ENCODE assay signal across 9 cellular contexts in the genomic region with DNA sequence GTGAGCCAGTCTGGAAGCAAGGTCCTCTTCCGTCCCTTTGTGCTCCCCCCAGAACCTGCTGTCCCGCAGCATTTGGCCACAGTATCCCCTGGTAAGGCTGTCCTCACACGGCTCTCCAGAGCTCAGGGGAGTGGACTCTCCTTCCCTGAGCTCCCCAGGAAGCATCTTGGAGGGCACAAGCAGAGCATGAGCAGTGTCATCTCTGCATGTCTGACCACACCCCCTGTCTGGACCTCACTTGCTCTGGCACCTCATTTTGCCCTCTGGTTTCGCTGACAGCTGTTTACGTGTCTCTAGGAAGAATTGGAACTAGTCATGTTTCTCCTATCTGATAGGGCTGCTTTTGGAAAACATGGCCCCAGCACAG. TPM values are rescaled to one million over a fixed set of nuclear protein-coding genes. Genes with fewer than 3 reads are reported as not detected.
DNase-seq lines count a peak whose midpoint lies in the region; ATAC-seq and TF ChIP-seq lines count a peak whose summit lies in the region.
"Had no signal": no experiment of that assay in that cellular context is flagged by ENCODE, and none has a peak within 500 bp of the region (broad histone marks: within the 10 kb centered on the region; RNA-seq: fewer than 3 reads in every experiment).

No MANE protein-coding gene starts in this region.

- WGBS in mesodermal cell (ENCODE audit: insufficient coverage in 2 of 2), 2 experiments: 91 to 92% methylated on average over 5 of the region's 5 CpGs

- H3K4me1 Mint-ChIP-seq in activated CD8-positive, alpha-beta memory T cell treated with anti-CD3 and anti-CD28 coated beads, Interleukin-2, amount 10 ng/mL, durations not matched to agents 7 days and 5 days: peaks cover 36% of the 10 kb centered on the region
- peaks cover 33% of the 10 kb centered on the region for H3K4me1 Mint-ChIP-seq in activated T-helper 2 cell treated with anti-CD3 and anti-CD28 coated beads, Interferon-gamma antibody, Interleukin-2, Interleukin-4, amounts not matched to agents 10 μg/mL and 5 μg/mL and 100 μg/mL, durations not matched to agents 14 hours and 24 hours and 36 hours (ENCODE audit: low read depth)
- H3K4me1 Mint-ChIP-seq: WTC11 had no signal

- H3K27ac ChIP-seq in mesodermal cell (ENCODE audit: low read depth, low read length, severe bottlenecking) (peak overlapping the region; percentile 23), tibial artery (peak overlapping the region; percentile 80 to 84), Karpas-422 (ENCODE audit: low read length) (no peak overlapping the region)

- no peak overlapping the region for H3K4me3 Mint-ChIP-seq in activated CD8-positive, alpha-beta memory T cell treated with anti-CD3 and anti-CD28 coated beads, Interleukin-2, amount 10 ng/mL, durations not matched to agents 7 days and 5 days
- H3K4me3 Mint-ChIP-seq in activated T-helper 2 cell treated with anti-CD3 and anti-CD28 coated beads, Interferon-gamma antibody, Interleukin-2, Interleukin-4, amounts not matched to agents 10 μg/mL and 5 μg/mL and 100 μg/mL, durations not matched to agents 14 hours and 24 hours and 36 hours (ENCODE audit: low read depth): no peak overlapping the region
- H3K4me3 Mint-ChIP-seq: WTC11 had no signal

- H3K79me2 ChIP-seq in Karpas-422 (ENCODE audit: low read length): peaks cover 2% of the 10 kb centered on the region; the same call in 1 of the 2 replicates

- H3K27me3 ChIP-seq in tibial artery: no peaks in the 10 kb centered on the region
- H3K27me3 ChIP-seq in MG63: no peaks in the 10 kb centered on the region
- H3K27me3 ChIP-seq in Karpas-422 (ENCODE audit: low read length): no peaks in the 10 kb centered on the region

- no peaks in the 10 kb centered on the region for H3K9me3 ChIP-seq in mesodermal cell (ENCODE audit: control insufficient read depth, low read length)
- no peaks in the 10 kb centered on the region for H3K9me3 ChIP-seq in tibial artery
- H3K9me3 ChIP-seq in MG63: no peaks in the 10 kb centered on the region
- no peaks in the 10 kb centered on the region for H3K9me3 ChIP-seq in Karpas-422 (ENCODE audit: low read length)

- intact Hi-C loops in activated T-helper 2 cell treated with anti-CD3 and anti-CD28 coated beads, Interferon-gamma antibody, Interleukin-2, Interleukin-4, amounts not matched to agents 10 μg/mL and 5 μg/mL and 100 μg/mL, durations not matched to agents 14 hours and 24 hours and 36 hours (cut with micrococcal nuclease): no loop called here
- intact Hi-C loops in tibial artery (cut with DNase I; ENCODE audit: low total_unique reads): loop anchor here (10.0 kb wide), 1 partner anchor 95 kb away; no protein-coding TSS in a partner anchor

- no peak for DNase-seq in activated CD8-positive, alpha-beta memory T cell treated with anti-CD3 and anti-CD28 coated beads, Interleukin-2, amount 10 ng/mL, durations not matched to agents 7 days and 5 days
- DNase-seq in activated CD8-positive, alpha-beta memory T cell treated with anti-CD3 and anti-CD28 coated beads, Interleukin-2, amount 50 U/mL, for 48 hours: no peak
- no peak for DNase-seq in activated T-helper 2 cell treated with anti-CD3 and anti-CD28 coated beads, Interferon-gamma antibody, Interleukin-2, Interleukin-4, amounts not matched to agents 10 μg/mL and 5 μg/mL and 100 μg/mL, durations not matched to agents 14 hours and 24 hours and 36 hours (ENCODE audit: low spot score)
- DNase-seq in tibial artery (no peak), NCI-H2029 treated with DMSO at 0.1 percent for 48 hours (lab: John Stamatoyannopoulos, UW) (no peak), MG63 (no peak), Karpas-422 (no peak)

- no peak overlapping the region for H3K4me2 ChIP-seq in Karpas-422 (ENCODE audit: low read depth, low read length, poor library complexity, severe bottlenecking)

- H3K27ac Mint-ChIP-seq in activated CD8-positive, alpha-beta memory T cell treated with anti-CD3 and anti-CD28 coated beads, Interleukin-2, amount 10 ng/mL, durations not matched to agents 7 days and 5 days: peak overlapping the region; percentile 88
- H3K27ac Mint-ChIP-seq in activated T-helper 2 cell treated with anti-CD3 and anti-CD28 coated beads, Interferon-gamma antibody, Interleukin-2, Interleukin-4, amounts not matched to agents 10 μg/mL and 5 μg/mL and 100 μg/mL, durations not matched to agents 14 hours and 24 hours and 36 hours: peak overlapping the region; percentile 77
- H3K27ac Mint-ChIP-seq: WTC11 had no signal

- peaks cover 21% of the 10 kb centered on the region for H3K4me1 ChIP-seq in mesodermal cell (ENCODE audit: control insufficient read depth, insufficient read depth, low read length, poor library complexity, severe bottlenecking)
- H3K4me1 ChIP-seq in tibial artery: peaks cover 0 to 23% (median 18%) of the 10 kb centered on the region in 4 donors
- no peaks in the 10 kb centered on the region for H3K4me1 ChIP-seq in Karpas-422 (ENCODE audit: low read length)

- H3K9me2 ChIP-seq in Karpas-422 (replicated peaks; ENCODE audit: insufficient read depth, low read length): no peaks in the 10 kb centered on the region

- no peak for ATAC-seq in activated CD8-positive, alpha-beta memory T cell treated with anti-CD3 and anti-CD28 coated beads, Interleukin-2, amount 10 ng/mL, durations not matched to agents 7 days and 5 days
- ATAC-seq: WTC11 had no signal

- no peaks in the 10 kb centered on the region for H4K20me1 ChIP-seq in Karpas-422 (ENCODE audit: insufficient read depth, low read depth, low read length)

- no peaks in the 10 kb centered on the region for H3K27me3 Mint-ChIP-seq in activated CD8-positive, alpha-beta memory T cell treated with anti-CD3 and anti-CD28 coated beads, Interleukin-2, amount 10 ng/mL, durations not matched to agents 7 days and 5 days
- H3K27me3 Mint-ChIP-seq in activated T-helper 2 cell treated with anti-CD3 and anti-CD28 coated beads, Interferon-gamma antibody, Interleukin-2, Interleukin-4, amounts not matched to agents 10 μg/mL and 5 μg/mL and 100 μg/mL, durations not matched to agents 14 hours and 24 hours and 36 hours (ENCODE audit: low read depth): no peaks in the 10 kb centered on the region

- no peaks in the 10 kb centered on the region for H3K9me3 Mint-ChIP-seq in activated CD8-positive, alpha-beta memory T cell treated with anti-CD3 and anti-CD28 coated beads, Interleukin-2, amount 10 ng/mL, durations not matched to agents 7 days and 5 days (ENCODE audit: low read depth)
- H3K9me3 Mint-ChIP-seq in activated T-helper 2 cell treated with anti-CD3 and anti-CD28 coated beads, Interferon-gamma antibody, Interleukin-2, Interleukin-4, amounts not matched to agents 10 μg/mL and 5 μg/mL and 100 μg/mL, durations not matched to agents 14 hours and 24 hours and 36 hours: peaks cover 8% of the 10 kb centered on the region

- CTCF ChIA-PET in activated CD8-positive, alpha-beta memory T cell treated with anti-CD3 and anti-CD28 coated beads, Interleukin-2, amount 10 ng/mL, durations not matched to agents 7 days and 5 days (lab: Charles Lee): interaction anchor here (0.8 to 3.1 kb wide), 8 partner anchors 9 to 161 kb away, joined by 3 to 24 read pairs (median 11); partner anchors contain the start of genes DCPS and ST3GAL4

- peaks cover 23% of the 10 kb centered on the region for H3K36me3 Mint-ChIP-seq in activated CD8-positive, alpha-beta memory T cell treated with anti-CD3 and anti-CD28 coated beads, Interleukin-2, amount 10 ng/mL, durations not matched to agents 7 days and 5 days
- H3K36me3 Mint-ChIP-seq in activated T-helper 2 cell treated with anti-CD3 and anti-CD28 coated beads, Interferon-gamma antibody, Interleukin-2, Interleukin-4, amounts not matched to agents 10 μg/mL and 5 μg/mL and 100 μg/mL, durations not matched to agents 14 hours and 24 hours and 36 hours (ENCODE audit: low read depth): peaks cover 47% of the 10 kb centered on the region

- H2AFZ ChIP-seq in Karpas-422 (ENCODE audit: low read length): no peak overlapping the region

- H3K36me3 ChIP-seq in mesodermal cell (ENCODE audit: control insufficient read depth, insufficient read depth, low read length) (no peaks in the 10 kb centered on the region), tibial artery (no peaks in the 10 kb centered on the region), MG63 (peaks cover 14% of the 10 kb centered on the region), Karpas-422 (ENCODE audit: insufficient read depth, low read length) (peaks cover 2% of the 10 kb centered on the region; the same call in 1 of the 2 replicates)

- H3K4me3 ChIP-seq in mesodermal cell (ENCODE audit: extremely low read depth, insufficient read depth, low read length, poor library complexity, severe bottlenecking) (no peak overlapping the region), tibial artery (no peak overlapping the region), MG63 (no peak overlapping the region), Karpas-422 (ENCODE audit: low read length) (no peak overlapping the region)

- no peak overlapping the region for H3K9ac ChIP-seq in Karpas-422 (ENCODE audit: low read length)

- TF ChIP-seq CTCF in tibial artery (IDR thresholded peaks at IDR 0.05): no peak

RNA-seq across cellular contexts. Expression of gene DCPS, which starts 15.5 kb away (rescaled TPM):
- total RNA-seq in activated CD8-positive, alpha-beta memory T cell treated with anti-CD3 and anti-CD28 coated beads, Interleukin-2, amount 10 ng/mL, durations not matched to agents 7 days and 5 days: 10 to 100 TPM; 40.6 to 41.9 TPM
- 39.8 and 42.1 TPM in 2 replicates for total RNA-seq in activated T-helper 2 cell treated with anti-CD3 and anti-CD28 coated beads, Interferon-gamma antibody, Interleukin-2, Interleukin-4, amounts not matched to agents 10 μg/mL and 5 μg/mL and 100 μg/mL, durations not matched to agents 14 hours and 24 hours and 36 hours
- polyA plus RNA-seq in mesodermal cell (2013, experiment 1 of 2): 19.8 TPM
- 18.5 TPM for polyA plus RNA-seq in mesodermal cell (2013, experiment 2 of 2)
- 27.9 and 31.4 TPM in 2 replicates for total RNA-seq in MG63 (2014; rRNA removed; shearing (Covaris generic); ENCODE audit: low replicate concordance)
- total RNA-seq in Karpas-422 (2014; rRNA removed; shearing (Covaris generic); ENCODE audit: low replicate concordance): 17.6 and 18.3 TPM in 2 replicates

RNA-seq across cellular contexts. Expression of gene ST3GAL4, which starts 36.1 kb away (rescaled TPM):
- 10 to 100 TPM in 1 of 2 experiments, 1 to 10 TPM in 1; 8.8 to 11.5 TPM for total RNA-seq in activated CD8-positive, alpha-beta memory T cell treated with anti-CD3 and anti-CD28 coated beads, Interleukin-2, amount 10 ng/mL, durations not matched to agents 7 days and 5 days
- 12.4 and 14.4 TPM in 2 replicates for total RNA-seq in activated T-helper 2 cell treated with anti-CD3 and anti-CD28 coated beads, Interferon-gamma antibody, Interleukin-2, Interleukin-4, amounts not matched to agents 10 μg/mL and 5 μg/mL and 100 μg/mL, durations not matched to agents 14 hours and 24 hours and 36 hours
- 20.6 TPM for polyA plus RNA-seq in mesodermal cell (2013, experiment 1 of 2)
- 13.5 TPM for polyA plus RNA-seq in mesodermal cell (2013, experiment 2 of 2)
- 44.1 and 57.9 TPM in 2 replicates for total RNA-seq in MG63 (2014; rRNA removed; shearing (Covaris generic); ENCODE audit: low replicate concordance)
- total RNA-seq in Karpas-422 (2014; rRNA removed; shearing (Covaris generic); ENCODE audit: low replicate concordance): 5.8 and 6.6 TPM in 2 replicates

RNA-seq across cellular contexts. Expression of gene TIRAP, which starts 36.5 kb away (rescaled TPM):
- 10 to 100 TPM; 14.3 to 14.8 TPM for total RNA-seq in activated CD8-positive, alpha-beta memory T cell treated with anti-CD3 and anti-CD28 coated beads, Interleukin-2, amount 10 ng/mL, durations not matched to agents 7 days and 5 days
- 15.9 TPM in 2 replicates for total RNA-seq in activated T-helper 2 cell treated with anti-CD3 and anti-CD28 coated beads, Interferon-gamma antibody, Interleukin-2, Interleukin-4, amounts not matched to agents 10 μg/mL and 5 μg/mL and 100 μg/mL, durations not matched to agents 14 hours and 24 hours and 36 hours
- polyA plus RNA-seq in mesodermal cell (2013, experiment 1 of 2): 5.6 TPM
- polyA plus RNA-seq in mesodermal cell (2013, experiment 2 of 2): 5.1 TPM
- 2.6 and 3.6 TPM in 2 replicates for total RNA-seq in MG63 (2014; rRNA removed; shearing (Covaris generic); ENCODE audit: low replicate concordance)
- total RNA-seq in Karpas-422 (2014; rRNA removed; shearing (Covaris generic); ENCODE audit: low replicate concordance): 4.4 and 4.8 TPM in 2 replicates

RNA-seq across cellular contexts. Expression of gene FOXRED1, which starts 50.4 kb away (rescaled TPM):
- total RNA-seq in activated CD8-positive, alpha-beta memory T cell treated with anti-CD3 and anti-CD28 coated beads, Interleukin-2, amount 10 ng/mL, durations not matched to agents 7 days and 5 days: 10 to 100 TPM; 44.7 to 46.8 TPM
- total RNA-seq in activated T-helper 2 cell treated with anti-CD3 and anti-CD28 coated beads, Interferon-gamma antibody, Interleukin-2, Interleukin-4, amounts not matched to agents 10 μg/mL and 5 μg/mL and 100 μg/mL, durations not matched to agents 14 hours and 24 hours and 36 hours: 48.7 and 52.3 TPM in 2 replicates
- polyA plus RNA-seq in mesodermal cell (2013, experiment 1 of 2): 33.9 TPM
- polyA plus RNA-seq in mesodermal cell (2013, experiment 2 of 2): 30.0 TPM
- total RNA-seq in MG63 (2014; rRNA removed; shearing (Covaris generic); ENCODE audit: low replicate concordance): 26.8 and 33.2 TPM in 2 replicates
- total RNA-seq in Karpas-422 (2014; rRNA removed; shearing (Covaris generic); ENCODE audit: low replicate concordance): 13.7 and 18.4 TPM in 2 replicates

RNA-seq across cellular contexts. Expression of gene SRPRA, which starts 50.7 kb away (rescaled TPM):
- 100 to 1,000 TPM; 100 to 134 TPM for total RNA-seq in activated CD8-positive, alpha-beta memory T cell treated with anti-CD3 and anti-CD28 coated beads, Interleukin-2, amount 10 ng/mL, durations not matched to agents 7 days and 5 days
- 175 and 177 TPM in 2 replicates for total RNA-seq in activated T-helper 2 cell treated with anti-CD3 and anti-CD28 coated beads, Interferon-gamma antibody, Interleukin-2, Interleukin-4, amounts not matched to agents 10 μg/mL and 5 μg/mL and 100 μg/mL, durations not matched to agents 14 hours and 24 hours and 36 hours
- polyA plus RNA-seq in mesodermal cell (2013, experiment 1 of 2): 79.0 TPM
- 69.9 TPM for polyA plus RNA-seq in mesodermal cell (2013, experiment 2 of 2)
- total RNA-seq in MG63 (2014; rRNA removed; shearing (Covaris generic); ENCODE audit: low replicate concordance): 88.3 and 102 TPM in 2 replicates
- 41.0 and 58.4 TPM in 2 replicates for total RNA-seq in Karpas-422 (2014; rRNA removed; shearing (Covaris generic); ENCODE audit: low replicate concordance)
